In genomic region chr20:63942250-63943006, GRCh38 we compare ENCODE assay signal across 8 cellular contexts. TPM values are rescaled to one million over a fixed set of nuclear protein-coding genes. Genes with fewer than 3 reads are reported as not detected.
DNase-seq lines count a peak whose midpoint lies in the region; ATAC-seq and TF ChIP-seq lines count a peak whose summit lies in the region.

No MANE protein-coding gene starts in this region.

- H3K9me3 Mint-ChIP-seq in CD8-positive, alpha-beta T cell, result no peaks in the 10 kb centered on the region

- POLR2A ChIA-PET in CD8-positive, alpha-beta T cell (lab: Charles Lee), result interaction anchor here (1.7 kb wide), 1 partner anchor 14 kb away, joined by 10 read pairs; the partner anchor contains the start of gene UCKL1

- no peak for TF ChIP-seq POLR2A in transverse colon (IDR thresholded peaks at IDR 0.05)

- peak in 1 of 7 experiments; percentile 59 for DNase-seq in CD8-positive, alpha-beta T cell
- DNase-seq in activated effector memory CD4-positive, alpha-beta T cell treated with anti-CD3 and anti-CD28 coated beads, Interleukin-2, amount 50 U/mL, for 16 hours, result peak; percentile 79
- DNase-seq in transverse colon, result peak; percentile 50
- DNase-seq in NCI-H446 treated with DMSO at 0.1 percent for 48 hours (lab: John Stamatoyannopoulos, UW), result no peak
- no peak for DNase-seq in NCI-H1105 (lab: John Stamatoyannopoulos, UW)

- H3K27me3 Mint-ChIP-seq in CD8-positive, alpha-beta T cell (ENCODE audit: low read depth), result no peaks in the 10 kb centered on the region

- no peak for TF ChIP-seq RAD21 in Ishikawa (IDR thresholded peaks at IDR 0.05; ENCODE audit: low read depth)

- peak overlapping the region; percentile 57 for H3K4me3 Mint-ChIP-seq in CD8-positive, alpha-beta T cell

- no peak for TF ChIP-seq CTCF in CD8-positive, alpha-beta T cell (IDR thresholded peaks at IDR 0.05)
- TF ChIP-seq CTCF in transverse colon (IDR thresholded peaks at IDR 0.05), result no peak

- TF ChIP-seq EP300 in Ishikawa (IDR thresholded peaks at IDR 0.05; ENCODE audit: borderline replicate concordance) (no peak), transverse colon (IDR thresholded peaks at IDR 0.05; ENCODE audit: low read depth) (no peak)

- intact Hi-C loops in CD8-positive, alpha-beta T cell (cut with DNase I, micrococcal nuclease), result loop anchor here (2.0 to 5.0 kb wide), 2 partner anchors 40 to 204 kb away; partner anchors contain the start of genes PRPF6 (in 1 of the 2) and SLC2A4RG (in 1 of the 2)
- intact Hi-C loops in transverse colon (cut with DNase I; ENCODE audit: low total_unique reads), result no loop called here

- in situ Hi-C loops in transverse colon (cut with MboI; ENCODE audit: low pct_ligation_motif_present in 1 of 4, low pct_unique_long_range_greater_than_20kb in 1 of 4, low sequenced_read_pairs in 3 of 4), result no loop called here

- peaks cover 27% of the 10 kb centered on the region for H3K36me3 ChIP-seq in CD8-positive, alpha-beta T cell (ENCODE audit: insufficient read depth, low read length)
- peaks cover 0 to 34% (median 13%) of the 10 kb centered on the region in 4 donors for H3K36me3 ChIP-seq in transverse colon

- ATAC-seq in CD8-positive, alpha-beta T cell, result no peak
- ATAC-seq in HG03095 (IDR thresholded peaks at IDR 0.05; ENCODE audit: unreplicated experiment), result no peak

- peaks cover 24% of the 10 kb centered on the region for H3K4me1 ChIP-seq in CD8-positive, alpha-beta T cell (ENCODE audit: insufficient read depth, low read length)
- H3K4me1 ChIP-seq in transverse colon, result peaks cover 0 to 4% (median 2%) of the 10 kb centered on the region in 4 donors

- H3K4me1 Mint-ChIP-seq in CD8-positive, alpha-beta T cell (ENCODE audit: low read depth), result peaks cover 24% of the 10 kb centered on the region

- H3K36me3 Mint-ChIP-seq in CD8-positive, alpha-beta T cell, result peaks cover 31% of the 10 kb centered on the region

- H3K4me3 ChIP-seq in CD8-positive, alpha-beta T cell (ENCODE audit: low read depth, low read length), result no peak overlapping the region
- H3K4me3 ChIP-seq in iPS-18c (ENCODE audit: insufficient read depth, low read depth, low read length) (0 out of 2 replicates have a peak overlapping the region, but pooled peaks have one; percentile 25), transverse colon (no peak overlapping the region)

- CTCF ChIA-PET in CD8-positive, alpha-beta T cell (lab: Charles Lee), result no interaction called here

- H3K27me3 ChIP-seq in CD8-positive, alpha-beta T cell (ENCODE audit: insufficient read depth, low read length), result no peaks in the 10 kb centered on the region
- no peaks in the 10 kb centered on the region for H3K27me3 ChIP-seq in transverse colon

- H3K9me3 ChIP-seq in CD8-positive, alpha-beta T cell (ENCODE audit: low read length), result no peaks in the 10 kb centered on the region
- H3K9me3 ChIP-seq in iPS-18c (ENCODE audit: control insufficient read depth, insufficient read depth, low read length), result no peaks in the 10 kb centered on the region
- no peaks in the 10 kb centered on the region for H3K9me3 ChIP-seq in transverse colon

- WGBS in transverse colon (ENCODE audit: low coverage in 1 of 2), 2 donors, result 43 to 60% methylated on average over 15 to 30 of the region's 30 CpGs

- H3K27ac ChIP-seq in CD8-positive, alpha-beta T cell (ENCODE audit: low read depth, low read length), result peak overlapping the region; percentile 27
- H3K27ac ChIP-seq in transverse colon, result peak overlapping the region; percentile 67 to 74 (median 70)

- peak overlapping the region; percentile 45 for H3K27ac Mint-ChIP-seq in CD8-positive, alpha-beta T cell

TF ChIP-seq in Ishikawa, 13 proteins besides CTCF, POLR2A, EP300 and RAD21:
- TF ChIP-seq, protein P1, sequence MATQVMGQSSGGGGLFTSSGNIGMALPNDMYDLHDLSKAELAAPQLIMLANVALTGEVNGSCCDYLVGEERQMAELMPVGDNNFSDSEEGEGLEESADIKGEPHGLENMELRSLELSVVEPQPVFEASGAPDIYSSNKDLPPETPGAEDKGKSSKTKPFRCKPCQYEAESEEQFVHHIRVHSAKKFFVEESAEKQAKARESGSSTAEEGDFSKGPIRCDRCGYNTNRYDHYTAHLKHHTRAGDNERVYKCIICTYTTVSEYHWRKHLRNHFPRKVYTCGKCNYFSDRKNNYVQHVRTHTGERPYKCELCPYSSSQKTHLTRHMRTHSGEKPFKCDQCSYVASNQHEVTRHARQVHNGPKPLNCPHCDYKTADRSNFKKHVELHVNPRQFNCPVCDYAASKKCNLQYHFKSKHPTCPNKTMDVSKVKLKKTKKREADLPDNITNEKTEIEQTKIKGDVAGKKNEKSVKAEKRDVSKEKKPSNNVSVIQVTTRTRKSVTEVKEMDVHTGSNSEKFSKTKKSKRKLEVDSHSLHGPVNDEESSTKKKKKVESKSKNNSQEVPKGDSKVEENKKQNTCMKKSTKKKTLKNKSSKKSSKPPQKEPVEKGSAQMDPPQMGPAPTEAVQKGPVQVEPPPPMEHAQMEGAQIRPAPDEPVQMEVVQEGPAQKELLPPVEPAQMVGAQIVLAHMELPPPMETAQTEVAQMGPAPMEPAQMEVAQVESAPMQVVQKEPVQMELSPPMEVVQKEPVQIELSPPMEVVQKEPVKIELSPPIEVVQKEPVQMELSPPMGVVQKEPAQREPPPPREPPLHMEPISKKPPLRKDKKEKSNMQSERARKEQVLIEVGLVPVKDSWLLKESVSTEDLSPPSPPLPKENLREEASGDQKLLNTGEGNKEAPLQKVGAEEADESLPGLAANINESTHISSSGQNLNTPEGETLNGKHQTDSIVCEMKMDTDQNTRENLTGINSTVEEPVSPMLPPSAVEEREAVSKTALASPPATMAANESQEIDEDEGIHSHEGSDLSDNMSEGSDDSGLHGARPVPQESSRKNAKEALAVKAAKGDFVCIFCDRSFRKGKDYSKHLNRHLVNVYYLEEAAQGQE (IDR thresholded peaks at IDR 0.05; ENCODE audit: low read depth), result no peak
- TF ChIP-seq, protein P2, sequence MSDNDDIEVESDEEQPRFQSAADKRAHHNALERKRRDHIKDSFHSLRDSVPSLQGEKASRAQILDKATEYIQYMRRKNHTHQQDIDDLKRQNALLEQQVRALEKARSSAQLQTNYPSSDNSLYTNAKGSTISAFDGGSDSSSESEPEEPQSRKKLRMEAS (IDR thresholded peaks at IDR 0.05), result 0 out of 2 replicates have a peak, but pooled peaks have one; percentile 16
- 0 out of 2 replicates have a peak, but pooled peaks have one; percentile 56 for TF ChIP-seq ZBTB7A (IDR thresholded peaks at IDR 0.05; ENCODE audit: low read depth)

RNA-seq across cellular contexts. Expression of gene UCKL1, which starts 13.8 kb away (rescaled TPM):
- 10 to 100 TPM; 29.6 to 33.7 TPM for total RNA-seq in CD8-positive, alpha-beta T cell
- 100 to 1,000 TPM in 1 of 4 donors, 10 to 100 TPM in 3; 41.1 to 189 (median 68.5) TPM for total RNA-seq in transverse colon

RNA-seq across cellular contexts. Expression of gene ZNF512B, which starts 27.3 kb away (rescaled TPM):
- total RNA-seq in CD8-positive, alpha-beta T cell, result 10 to 100 TPM; 13.9 to 14.9 TPM
- total RNA-seq in transverse colon, result 1 to 10 TPM; 1.8 to 5.2 (median 2.1) TPM

RNA-seq across cellular contexts. Expression of gene SAMD10, which starts 37.0 kb away (rescaled TPM):
- 1 to 10 TPM; 7.3 to 8.6 TPM for total RNA-seq in CD8-positive, alpha-beta T cell
- 10 to 100 TPM in 3 of 4 donors, 1 to 10 TPM in 1; 5.9 to 86.2 (median 19.4) TPM for total RNA-seq in transverse colon

RNA-seq across cellular contexts. Expression of gene PRPF6, which starts 38.5 kb away (rescaled TPM):
- 10 to 100 TPM; 51.6 to 51.9 TPM for total RNA-seq in CD8-positive, alpha-beta T cell
- total RNA-seq in transverse colon, result 10 to 100 TPM; 29.2 to 55.7 (median 51.8) TPM

RNA-seq across cellular contexts. Expression of gene DNAJC5, which starts 47.5 kb away (rescaled TPM):
- 10 to 100 TPM; 24.3 TPM for total RNA-seq in CD8-positive, alpha-beta T cell
- 10 to 100 TPM; 59.9 to 77.3 (median 71.4) TPM for total RNA-seq in transverse colon

Comparison
In these comparisons a context has a peak if more than half of its experiments do, and no peak if none do; other contexts are left out.
1. DNase-seq: peak in activated effector memory CD4-positive, alpha-beta T cell treated with anti-CD3 and anti-CD28 coated beads, Interleukin-2, amount 50 U/mL, for 16 hours (single experiment) and transverse colon (single experiment); none in NCI-H446 treated with DMSO at 0.1 percent for 48 hours (single experiment) and NCI-H1105 (single experiment).